ENCODE assay signal across 23 cellular contexts in the genomic region with DNA sequence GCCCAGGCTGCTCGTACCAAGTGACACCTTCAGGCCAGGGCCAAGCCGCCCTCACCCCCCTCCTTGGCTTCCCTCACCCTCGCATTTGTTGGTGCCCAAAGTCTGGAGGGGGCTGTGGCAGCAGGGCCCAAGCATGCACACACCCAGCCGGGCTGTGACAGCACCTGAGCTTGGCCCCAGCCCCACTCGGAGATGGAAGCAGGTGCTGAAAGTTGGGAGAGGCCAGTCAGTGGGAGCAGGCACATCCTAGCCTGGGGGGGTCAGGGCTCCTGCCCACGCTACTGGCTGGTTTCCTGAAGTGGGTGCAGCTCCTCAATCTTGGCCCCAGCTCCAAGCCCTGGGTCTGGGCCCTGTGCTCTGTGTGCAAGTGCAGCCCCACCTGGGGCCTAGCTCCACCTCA.
"Had no signal": no experiment of that assay in that cellular context is flagged by ENCODE, and none has a peak within 500 bp of the region (broad histone marks: within the 10 kb centered on the region; RNA-seq: fewer than 3 reads in every experiment).

No MANE protein-coding gene starts in this region.

- ATAC-seq: activated CD8-positive, alpha-beta T cell treated with anti-CD3 and anti-CD28 coated beads for 36 hours; SK-N-SH treated with all-trans-retinoic acid at 6 μM for 48 hours had no signal

- DNase-seq: activated CD4-positive, alpha-beta T cell treated with anti-CD3 and anti-CD28 coated beads for 4 hours; activated CD8-positive, alpha-beta memory T cell treated with anti-CD3 and anti-CD28 coated beads, Interleukin-2, amount 50 U/mL, for 48 hours; activated CD8-positive, alpha-beta T cell treated with anti-CD3 and anti-CD28 coated beads for 36 hours; activated naive CD4-positive, alpha-beta T cell treated with anti-CD3 and anti-CD28 coated beads, Interleukin-2, amount 50 U/mL, for 16 hours; activated naive CD8-positive, alpha-beta T cell treated with anti-CD3 and anti-CD28 coated beads, Interleukin-2, amount 10 ng/mL, durations not matched to agents 7 days and 5 days; activated T-cell treated with anti-CD3 and anti-CD28 coated beads, Interleukin-2, amount 50 U/mL, for 1 hour; adrenal gland; anterior cingulate cortex; MG63; MV-4-11; NCI-H1092 treated with DMSO at 0.1 percent for 48 hours; NCI-H1417 treated with DMSO at 0.1 percent for 48 hours; NCI-H1694; NCI-H2029; NCI-H510A treated with DMSO at 0.1 percent for 48 hours; NCI-H69; NK-92 treated with Interleukin-12 subunit alpha and Interleukin-12 subunit beta, amount 100 ng/mL, for 24 hours; Peyer's patch; SHP77; SW 1271 had no signal

- H3K9me3 ChIP-seq: adrenal gland, MG63, Peyer's patch, SJSA1 had no signal

- H3K27ac ChIP-seq: adrenal gland, Peyer's patch, RWPE1, SJSA1 had no signal

- H3K4me1 ChIP-seq: adrenal gland, Peyer's patch, SJSA1 had no signal

- H3K36me3 ChIP-seq: adrenal gland, MG63, Peyer's patch, SJSA1 had no signal

- H3K27me3 ChIP-seq: adrenal gland, MG63, Peyer's patch, SJSA1 had no signal

- H3K4me3 ChIP-seq: adrenal gland, MG63, Peyer's patch, SJSA1 had no signal
